Comparison of ENCODE assay signal across 9 cellular contexts in the genomic region with DNA sequence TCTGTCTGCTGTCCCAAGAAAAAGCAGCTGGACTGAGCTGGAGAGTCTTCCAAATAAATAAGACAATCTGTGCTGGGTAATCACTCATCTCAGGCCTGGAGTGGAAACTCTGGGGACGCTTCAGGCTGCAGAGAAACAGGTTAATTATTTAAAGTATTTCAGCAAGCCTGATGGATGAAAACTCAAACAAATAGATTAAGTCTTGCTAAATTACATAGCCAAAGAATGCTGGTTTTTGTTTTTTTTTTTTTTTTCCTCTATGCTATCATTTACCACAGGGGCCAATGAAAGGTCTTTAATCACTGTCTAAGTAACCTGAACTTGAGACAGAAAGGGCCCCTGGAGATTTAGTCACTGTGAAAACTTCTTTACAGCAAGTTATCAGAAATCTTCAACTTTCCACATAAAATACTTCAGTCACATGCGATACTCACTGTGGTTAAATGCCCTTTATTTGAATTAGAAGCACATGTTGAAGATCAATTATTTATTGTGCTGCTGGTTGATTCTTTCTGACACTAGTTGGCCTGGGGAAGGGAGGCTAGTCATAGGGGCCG. TPM values are rescaled to one million over a fixed set of nuclear protein-coding genes. Genes with fewer than 3 reads are reported as not detected.
DNase-seq lines count a peak whose midpoint lies in the region; ATAC-seq and TF ChIP-seq lines count a peak whose summit lies in the region.
"Had no signal": no experiment of that assay in that cellular context is flagged by ENCODE, and none has a peak within 500 bp of the region (broad histone marks: within the 10 kb centered on the region; RNA-seq: fewer than 3 reads in every experiment).

No MANE protein-coding gene starts in this region.

- H3K36me3 ChIP-seq in psoas muscle (ENCODE audit: insufficient read depth in 1 of 2, low read depth in 1 of 2), result no peaks in the 10 kb centered on the region
- no peaks in the 10 kb centered on the region for H3K36me3 ChIP-seq in spleen
- H3K36me3 ChIP-seq: neutrophil had no signal

- no peak for TF ChIP-seq POLR2A in spleen (IDR thresholded peaks at IDR 0.05)

- H3K27me3 ChIP-seq in psoas muscle (ENCODE audit: insufficient read depth in 3 of 3, low read length in 2 of 3), result no peaks in the 10 kb centered on the region
- H3K27me3 ChIP-seq in spleen (replicated peaks in 1 of 7), result no peaks in the 10 kb centered on the region
- no peaks in the 10 kb centered on the region for H3K27me3 ChIP-seq in foreskin keratinocyte
- H3K27me3 ChIP-seq: neutrophil had no signal

- intact Hi-C loops in psoas muscle (cut with DNase I), result no loop called here
- intact Hi-C loops in spleen (cut with DNase I; ENCODE audit: low total_unique reads), result no loop called here

- 66 to 68% (median 67%) methylated on average over 3 of the region's 3 CpGs for WGBS in psoas muscle, 3 donors
- 76 to 93% (median 90%) methylated on average over 3 of the region's 3 CpGs for WGBS in spleen, 5 donors

- peak; percentile 33 for DNase-seq in AG20443 (ENCODE audit: low spot score)
- peak; percentile 5 for DNase-seq in fibroblast of villous mesenchyme (ENCODE audit: low read depth)
- DNase-seq in psoas muscle, result no peak
- DNase-seq in spleen, result no peak
- no peak for DNase-seq in foreskin keratinocyte

- peak overlapping the region; percentile 57 for H3K4me3 ChIP-seq in WI38 (ENCODE audit: low read depth, low read length)
- no peak overlapping the region for H3K4me3 ChIP-seq in fibroblast of villous mesenchyme (ENCODE audit: low read depth, low read length)
- H3K4me3 ChIP-seq in psoas muscle, result peak overlapping the region; percentile 69
- no peak overlapping the region for H3K4me3 ChIP-seq in spleen

- ATAC-seq in psoas muscle, result peak; percentile 45 to 58 (median 50)
- no peak for ATAC-seq in HG02571 (IDR thresholded peaks at IDR 0.05; ENCODE audit: unreplicated experiment)
- ATAC-seq in GM19023 (IDR thresholded peaks at IDR 0.05; ENCODE audit: unreplicated experiment), result no peak
- ATAC-seq in foreskin keratinocyte, result no peak

- H3K4me1 ChIP-seq in psoas muscle (peaks cover 20% of the 10 kb centered on the region), spleen (peaks cover 0 to 14% (median 11%) of the 10 kb centered on the region in 6 donors), foreskin keratinocyte (peaks cover 9% of the 10 kb centered on the region)

- H3K9me3 ChIP-seq in psoas muscle, result no peaks in the 10 kb centered on the region
- no peaks in the 10 kb centered on the region for H3K9me3 ChIP-seq in spleen
- H3K9me3 ChIP-seq: neutrophil had no signal

- no peak for TF ChIP-seq CTCF in WI38 (IDR thresholded peaks at IDR 0.05; ENCODE audit: low read depth, low read length)
- no peak for TF ChIP-seq CTCF in fibroblast of villous mesenchyme (IDR thresholded peaks at IDR 0.05; ENCODE audit: insufficient read depth, low read depth, low read length)
- TF ChIP-seq CTCF in psoas muscle (IDR thresholded peaks at IDR 0.05), result no peak
- TF ChIP-seq CTCF in spleen (IDR thresholded peaks at IDR 0.05 in 8 of 11, conservative IDR thresholded peaks at IDR 0.05 in 3 of 11), result no peak
- TF ChIP-seq CTCF in foreskin keratinocyte (conservative IDR thresholded peaks at IDR 0.05), result no peak

- H3K27ac ChIP-seq in psoas muscle (peak overlapping the region; percentile 99), spleen (no peak overlapping the region), foreskin keratinocyte (no peak overlapping the region)
- H3K27ac ChIP-seq: neutrophil had no signal

RNA-seq across cellular contexts. Expression of a gene that starts 30.9 kb away (rescaled TPM):
- total RNA-seq in fibroblast of villous mesenchyme (0.64 and 0.86 TPM in 2 replicates), psoas muscle (10 to 100 TPM in 2 of 4 donors, 1 to 10 TPM in 2; 7.9 to 17.7 (median 9.9) TPM), spleen (10 to 100 TPM; 19.1 to 34.1 (median 25.0) TPM), foreskin keratinocyte (0.10 and 0.28 TPM in 2 replicates)
- polyA plus RNA-seq in psoas muscle (1 to 10 TPM in 2 of 3 donors, under 1 TPM in 1; 0.33 to 6.7 (median 2.1) TPM), spleen (1 to 10 TPM in 2 of 3 donors, under 1 TPM in 1; 0.91 to 2.3 (median 1.0) TPM), foreskin keratinocyte (0.01 and 0.03 TPM in 2 replicates)

Comparison
In these comparisons a context has a peak if more than half of its experiments do, and no peak if none do; other contexts are left out.
1. DNase-seq: peak in AG20443 (single experiment) and fibroblast of villous mesenchyme (single experiment); none in psoas muscle (0 of 2), spleen (single experiment) and foreskin keratinocyte (0 of 2).
2. H3K4me3 ChIP-seq: peak in WI38 (single experiment) and psoas muscle (single experiment); none in fibroblast of villous mesenchyme (single experiment) and spleen (0 of 8).
3. ATAC-seq: peak in psoas muscle (4 of 4); none in HG02571 (single experiment), GM19023 (single experiment) and foreskin keratinocyte (single experiment).